ENCODE assay signal across 8 cellular contexts in genomic region chr11:130003717-130004001, GRCh38. TPM values are rescaled to one million over a fixed set of nuclear protein-coding genes. Genes with fewer than 3 reads are reported as not detected.
DNase-seq lines count a peak whose midpoint lies in the region; TF ChIP-seq lines count a peak whose summit lies in the region.

No MANE protein-coding gene starts in this region.

- H3K9ac ChIP-seq in skeletal muscle tissue (ENCODE audit: low read depth in 1 of 3, low read length in 3 of 3) = peak overlapping the region; percentile 88 to 96 (median 91)

- H3K4me1 ChIP-seq in Peyer's patch (peaks cover 0 to 20% (median 6%) of the 10 kb centered on the region in 4 donors), skeletal muscle tissue (ENCODE audit: control insufficient read depth in 3 of 3, insufficient read depth in 3 of 3, low read length in 3 of 3) (peaks cover 8 to 17% (median 9%) of the 10 kb centered on the region in 3 donors)

- no peak for TF ChIP-seq POLR2A in Peyer's patch (IDR thresholded peaks at IDR 0.05)

- peaks cover 11% of the 10 kb centered on the region for H3K27me3 Mint-ChIP-seq in activated naive CD4-positive, alpha-beta T cell treated with anti-CD3 and anti-CD28 coated beads, Interleukin-2, amount 10 ng/mL, durations not matched to agents 7 days and 5 days

- CTCF ChIA-PET in activated naive CD4-positive, alpha-beta T cell treated with anti-CD3 and anti-CD28 coated beads, Interleukin-2, amount 10 ng/mL, durations not matched to agents 7 days and 5 days (lab: Charles Lee) = interaction anchor here (1.1 to 1.4 kb wide), 3 partner anchors 11 to 150 kb away, joined by 3 to 4 read pairs (median 3); no protein-coding TSS in a partner anchor

- TF ChIP-seq CTCF in Peyer's patch (IDR thresholded peaks at IDR 0.05) (no peak), fibroblast of the aortic adventitia (IDR thresholded peaks at IDR 0.05; ENCODE audit: insufficient read depth, low read length) (no peak)

- peak overlapping the region; percentile 81 to 98 (median 90) for H3K4me3 ChIP-seq in Peyer's patch
- H3K4me3 ChIP-seq in fibroblast of the aortic adventitia (ENCODE audit: low read depth, low read length) = peak overlapping the region; percentile 81
- H3K4me3 ChIP-seq in skeletal muscle tissue (ENCODE audit: low read length in 3 of 3) = peak overlapping the region; percentile 85 to 90 (median 85)

- no peak for DNase-seq in activated naive CD4-positive, alpha-beta T cell treated with anti-CD3 and anti-CD28 coated beads, Interleukin-2, amount 10 ng/mL, durations not matched to agents 7 days and 5 days
- no peak for DNase-seq in activated naive CD4-positive, alpha-beta T cell treated with anti-CD3 and anti-CD28 coated beads, Interleukin-2, amount 50 U/mL, for 16 hours
- peak in 2 of 3 donors; percentile 85 to 89 for DNase-seq in Peyer's patch
- no peak for DNase-seq in fibroblast of the aortic adventitia (ENCODE audit: low read depth)
- no peak for DNase-seq in NCI-H446 treated with DMSO at 0.1 percent for 48 hours (lab: John Stamatoyannopoulos, UW)
- DNase-seq in NCI-H510A (lab: John Stamatoyannopoulos, UW) = no peak
- no peak for DNase-seq in stimulated activated CD8-positive, alpha-beta memory T cell treated with anti-CD3 and anti-CD28 coated beads, Interleukin-4, amount 100 ng/mL, for 48 hours

- H3K27me3 ChIP-seq in Peyer's patch = no peaks in the 10 kb centered on the region
- H3K27me3 ChIP-seq in skeletal muscle tissue (ENCODE audit: control insufficient read depth in 3 of 3, insufficient read depth in 3 of 3, low read length in 3 of 3) = no peaks in the 10 kb centered on the region

- peak overlapping the region; percentile 100 for H3K27ac Mint-ChIP-seq in activated naive CD4-positive, alpha-beta T cell treated with anti-CD3 and anti-CD28 coated beads, Interleukin-2, amount 10 ng/mL, durations not matched to agents 7 days and 5 days

- H3K4me3 Mint-ChIP-seq in activated naive CD4-positive, alpha-beta T cell treated with anti-CD3 and anti-CD28 coated beads, Interleukin-2, amount 10 ng/mL, durations not matched to agents 7 days and 5 days = peak overlapping the region; percentile 99

- H3K36me3 Mint-ChIP-seq in activated naive CD4-positive, alpha-beta T cell treated with anti-CD3 and anti-CD28 coated beads, Interleukin-2, amount 10 ng/mL, durations not matched to agents 7 days and 5 days = peaks cover 8% of the 10 kb centered on the region

- H3K36me3 ChIP-seq in Peyer's patch (no peaks in the 10 kb centered on the region), skeletal muscle tissue (ENCODE audit: control insufficient read depth in 3 of 3, insufficient read depth in 3 of 3, low read length in 3 of 3) (no peaks in the 10 kb centered on the region)

- H3K9me3 Mint-ChIP-seq in activated naive CD4-positive, alpha-beta T cell treated with anti-CD3 and anti-CD28 coated beads, Interleukin-2, amount 10 ng/mL, durations not matched to agents 7 days and 5 days = no peaks in the 10 kb centered on the region

- H3K9me3 ChIP-seq in Peyer's patch (no peaks in the 10 kb centered on the region), skeletal muscle tissue (ENCODE audit: control insufficient read depth in 3 of 3, low read length in 3 of 3) (no peaks in the 10 kb centered on the region)

- peaks cover 38% of the 10 kb centered on the region for H3K4me1 Mint-ChIP-seq in activated naive CD4-positive, alpha-beta T cell treated with anti-CD3 and anti-CD28 coated beads, Interleukin-2, amount 10 ng/mL, durations not matched to agents 7 days and 5 days

- H3K27ac ChIP-seq in Peyer's patch (peak overlapping the region; percentile 96 to 100 (median 99)), skeletal muscle tissue (ENCODE audit: low read depth, low read length) (peak overlapping the region; percentile 98)

RNA-seq across cellular contexts. Expression of gene PRDM10, which starts 1.0 kb away (rescaled TPM):
- total RNA-seq in Peyer's patch = 10 to 100 TPM; 16.5 to 72.6 (median 26.4) TPM
- 5.7 and 8.0 TPM in 2 replicates for total RNA-seq in fibroblast of the aortic adventitia (ENCODE audit: low replicate concordance)
- 4.2 TPM for total RNA-seq in skeletal muscle tissue

Comparison
In these comparisons a context has a peak if more than half of its experiments do, and no peak if none do; other contexts are left out.
1. DNase-seq: peak in Peyer's patch (2 of 3); none in activated naive CD4-positive, alpha-beta T cell treated with anti-CD3 and anti-CD28 coated beads, Interleukin-2, amount 10 ng/mL, durations not matched to agents 7 days and 5 days (single experiment), activated naive CD4-positive, alpha-beta T cell treated with anti-CD3 and anti-CD28 coated beads, Interleukin-2, amount 50 U/mL, for 16 hours (single experiment), fibroblast of the aortic adventitia (single experiment), NCI-H446 treated with DMSO at 0.1 percent for 48 hours (single experiment), NCI-H510A (single experiment) and stimulated activated CD8-positive, alpha-beta memory T cell treated with anti-CD3 and anti-CD28 coated beads, Interleukin-4, amount 100 ng/mL, for 48 hours (single experiment).
2. Peak in every context shown above with its lines, with median percentiles within 50 percentile points of each other: H3K4me3 ChIP-seq.